ENCODE assay signal across 22 cellular contexts in the genomic region with DNA sequence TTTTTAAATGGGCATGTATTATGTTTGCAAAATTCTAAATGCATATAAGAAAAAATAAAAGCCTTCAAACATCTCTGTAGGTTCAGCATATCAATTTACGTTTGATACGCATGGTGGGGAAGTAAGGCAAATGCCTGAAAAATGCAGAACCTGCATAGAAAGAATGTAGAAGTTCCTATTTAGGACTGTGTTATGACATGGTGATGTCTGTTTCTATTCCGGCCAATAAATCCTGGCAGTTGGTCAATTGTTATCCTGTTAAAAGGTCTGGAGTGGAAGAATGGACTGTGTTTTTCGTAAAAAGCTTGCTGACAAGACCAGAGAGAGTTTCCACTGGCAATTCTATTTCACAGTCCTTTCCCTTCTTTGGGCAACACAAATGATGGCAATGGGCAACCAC. TPM values are rescaled to one million over a fixed set of nuclear protein-coding genes. Genes with fewer than 3 reads are reported as not detected.
DNase-seq lines count a peak whose midpoint lies in the region; ATAC-seq and TF ChIP-seq lines count a peak whose summit lies in the region.
"Had no signal": no experiment of that assay in that cellular context is flagged by ENCODE, and none has a peak within 500 bp of the region (broad histone marks: within the 10 kb centered on the region; RNA-seq: fewer than 3 reads in every experiment).

No MANE protein-coding gene starts in this region.

- intact Hi-C loops in IMR-90 (cut with micrococcal nuclease): loop anchor here (10.0 kb wide), 2 partner anchors 45 to 135 kb away; a partner anchor contains a TSS
- intact Hi-C loops in right cardiac atrium (cut with DNase I): loop anchor here in 1 of 4 donors (10.0 kb wide), 1 partner anchor 45 kb away; a partner anchor contains a TSS

- H2BK20ac ChIP-seq in IMR-90 (ENCODE audit: low read depth, low read length): 0 out of 2 replicates have a peak overlapping the region, but pooled peaks have one; percentile 37

- no peak overlapping the region for H3K14ac ChIP-seq in IMR-90 (replicated peaks; ENCODE audit: low read depth, low read length)

- no peak for ATAC-seq in IMR-90 (ENCODE audit: low read depth)
- peak; percentile 63 to 76 for ATAC-seq in right cardiac atrium
- no peak for ATAC-seq in thoracic aorta (ENCODE audit: insufficient number of reproducible peaks, low FRiP score, low read depth)
- ATAC-seq: activated naive CD8-positive, alpha-beta T cell treated with anti-CD3 and anti-CD28 coated beads, Interleukin-2, amount 50 U/mL, for 24 hours; left colon; psoas muscle had no signal

- BruUV-seq in IMR-90 (replicated peaks; lab: Mats Ljungman, UMichigan): no TSS peak

- POLR2A ChIA-PET in IMR-90 (lab: Charles Lee; ENCODE audit: unreplicated experiment): no interaction called here

- H3K23ac ChIP-seq in IMR-90 (ENCODE audit: low read depth, low read length): no peak overlapping the region

- no peak overlapping the region for H2BK5ac ChIP-seq in IMR-90 (ENCODE audit: low read depth, low read length, poor library complexity, severe bottlenecking)

- H4K5ac ChIP-seq in IMR-90 (ENCODE audit: low read depth, low read length): no peak overlapping the region

- DNase-seq in IMR-90 (no peak), dermis microvascular lymphatic vessel endothelial cell (ENCODE audit: low read depth in 2 of 2) (peak; percentile 86 to 97), right cardiac atrium (no peak), thoracic aorta (ENCODE audit: low spot score) (no peak), amniotic stem cell (lab: John Stamatoyannopoulos, UW) (no peak), GM19238 (ENCODE audit: insufficient read length, low spot score) (no peak), endothelial cell (ENCODE audit: low spot score) (no peak)
- DNase-seq in stimulated activated naive CD4-positive, alpha-beta T cell treated with Interleukin-2 at 50 U/mL for 16 hours (lab: John Stamatoyannopoulos, UW): no peak
- DNase-seq: activated CD4-positive, alpha-beta T cell treated with anti-CD3 and anti-CD28 coated beads for 4 hours; activated naive CD8-positive, alpha-beta T cell treated with anti-CD3 and anti-CD28 coated beads, Interleukin-2, amount 50 U/mL, for 24 hours; CD4-positive, alpha-beta memory T cell; DMS53; GF-D8; left colon; NCI-H1417 treated with DMSO at 0.1 percent for 48 hours; NCI-H2107; NCI-H69; psoas muscle; substantia nigra had no signal

- H3K4me1 ChIP-seq in IMR-90 (ENCODE audit: control insufficient read depth, insufficient read depth, low read length): peaks cover 6% of the 10 kb centered on the region
- H3K4me1 ChIP-seq in right cardiac atrium (ENCODE audit: control insufficient read depth, insufficient read depth, low read length): no peaks in the 10 kb centered on the region
- peaks cover 18 to 55% of the 10 kb centered on the region in 2 donors for H3K4me1 ChIP-seq in thoracic aorta (ENCODE audit: control insufficient read depth in 1 of 2, low read depth in 2 of 2)
- H3K4me1 ChIP-seq: psoas muscle had no signal

- dilution Hi-C loops in IMR-90 (cut with HindIII; ENCODE audit: low sequenced_read_pairs, unreplicated experiment): no loop called here

- TF ChIP-seq POLR2A in IMR-90 (IDR thresholded peaks at IDR 0.05; ENCODE audit: low read depth, low read length): no peak

- H2AFZ ChIP-seq in IMR-90 (replicated peaks; ENCODE audit: low read length, poor library complexity): no peak overlapping the region
- H2AFZ ChIP-seq: neural progenitor cell had no signal

- peak overlapping the region; percentile 8; the same call in 1 of the 2 replicates for H4K91ac ChIP-seq in IMR-90 (ENCODE audit: insufficient read depth, low read depth, low read length)

- no peak overlapping the region for H2AK9ac ChIP-seq in IMR-90 (replicated peaks; ENCODE audit: low read depth, low read length, poor library complexity)

- H3K4me3 Mint-ChIP-seq in endothelial cell (ENCODE audit: unreplicated experiment): no peak overlapping the region
- H3K4me3 Mint-ChIP-seq: activated naive CD8-positive, alpha-beta T cell treated with anti-CD3 and anti-CD28 coated beads, Interleukin-2, amount 50 U/mL, for 24 hours; CD4-positive, alpha-beta memory T cell; neural progenitor cell had no signal

- H3K4me1 Mint-ChIP-seq in endothelial cell (ENCODE audit: unreplicated experiment): peaks cover 7% of the 10 kb centered on the region
- H3K4me1 Mint-ChIP-seq: activated naive CD8-positive, alpha-beta T cell treated with anti-CD3 and anti-CD28 coated beads, Interleukin-2, amount 50 U/mL, for 24 hours; CD4-positive, alpha-beta memory T cell; neural progenitor cell had no signal

- H3K27ac ChIP-seq in IMR-90 (ENCODE audit: insufficient read depth, low read length) (no peak overlapping the region), right cardiac atrium (ENCODE audit: low read length) (peak overlapping the region; percentile 67), thoracic aorta (peak overlapping the region; percentile 48 to 58)
- H3K27ac ChIP-seq: HL-60, neural progenitor cell, psoas muscle had no signal

- H3K27me3 ChIP-seq in IMR-90 (ENCODE audit: control insufficient read depth, insufficient read depth, low read length): no peaks in the 10 kb centered on the region
- H3K27me3 ChIP-seq in right cardiac atrium (ENCODE audit: control insufficient read depth, insufficient read depth): no peaks in the 10 kb centered on the region
- H3K27me3 ChIP-seq in thoracic aorta (replicated peaks; ENCODE audit: insufficient read depth): no peaks in the 10 kb centered on the region
- H3K27me3 ChIP-seq: neural progenitor cell had no signal

- H3K4me2 ChIP-seq in IMR-90 (ENCODE audit: low read depth, low read length): no peak overlapping the region
- H3K4me2 ChIP-seq: neural progenitor cell had no signal

- H3K4me3 ChIP-seq in IMR-90 (ENCODE audit: insufficient read depth, low read depth, low read length) (no peak overlapping the region), right cardiac atrium (ENCODE audit: low read length) (no peak overlapping the region), thoracic aorta (no peak overlapping the region)
- H3K4me3 ChIP-seq: neural progenitor cell, psoas muscle had no signal

- peaks cover 1% of the 10 kb centered on the region for H3K27me3 Mint-ChIP-seq in endothelial cell (ENCODE audit: unreplicated experiment)

- no peak overlapping the region for H3K27ac Mint-ChIP-seq in endothelial cell (ENCODE audit: unreplicated experiment)
- H3K27ac Mint-ChIP-seq: activated naive CD8-positive, alpha-beta T cell treated with anti-CD3 and anti-CD28 coated beads, Interleukin-2, amount 50 U/mL, for 24 hours; activated T-helper 2 cell treated with anti-CD3 and anti-CD28 coated beads, Interferon-gamma antibody, Interleukin-2, Interleukin-4, amounts not matched to agents 10 μg/mL and 5 μg/mL and 100 μg/mL, durations not matched to agents 14 hours and 24 hours and 36 hours; CD4-positive, alpha-beta memory T cell; neural progenitor cell had no signal

- CTCF ChIA-PET in IMR-90 (lab: Yijun Ruan, JAX): interaction anchor here (1.2 kb wide), 1 partner anchor 76 kb away, joined by 3 read pairs; no protein-coding TSS in a partner anchor

- TF ChIP-seq RAD21 in IMR-90 (IDR thresholded peaks at IDR 0.05; ENCODE audit: low read length): no peak

- no peak overlapping the region for H3K18ac ChIP-seq in IMR-90 (ENCODE audit: low read depth, low read length)

- TF ChIP-seq CTCF in IMR-90 (conservative IDR thresholded peaks at IDR 0.05; ENCODE audit: low read depth, low read length) (no peak), thoracic aorta (IDR thresholded peaks at IDR 0.05) (no peak), endothelial cell (IDR thresholded peaks at IDR 0.05; ENCODE audit: unreplicated experiment) (no peak)

- 0 out of 4 replicates have a peak overlapping the region, but pooled peaks of 1 of the 2 experiments have one; percentile 2 for H4K8ac ChIP-seq in IMR-90 (ENCODE audit: low read depth in 2 of 2, low read length in 2 of 2)

- H3K9ac ChIP-seq in IMR-90 (ENCODE audit: low read depth, low read length): no peak overlapping the region
- H3K9ac ChIP-seq: neural progenitor cell had no signal

- H4K20me1 ChIP-seq in IMR-90 (ENCODE audit: insufficient read depth, low read length): no peaks in the 10 kb centered on the region

- peaks cover 3% of the 10 kb centered on the region in 2 experiments; a peak in 2 of 4 replicates for H3K79me1 ChIP-seq in IMR-90 (ENCODE audit: low read depth in 1 of 2, low read length in 2 of 2)

- H3K9me3 Mint-ChIP-seq in endothelial cell (ENCODE audit: unreplicated experiment): no peaks in the 10 kb centered on the region
- H3K9me3 Mint-ChIP-seq: activated naive CD8-positive, alpha-beta T cell treated with anti-CD3 and anti-CD28 coated beads, Interleukin-2, amount 50 U/mL, for 24 hours; activated T-helper 2 cell treated with anti-CD3 and anti-CD28 coated beads, Interferon-gamma antibody, Interleukin-2, Interleukin-4, amounts not matched to agents 10 μg/mL and 5 μg/mL and 100 μg/mL, durations not matched to agents 14 hours and 24 hours and 36 hours; CD4-positive, alpha-beta memory T cell; neural progenitor cell had no signal

- H3K9me3 ChIP-seq in IMR-90 (ENCODE audit: control insufficient read depth, insufficient read depth, low read length) (no peaks in the 10 kb centered on the region), right cardiac atrium (ENCODE audit: control insufficient read depth, low read length) (no peaks in the 10 kb centered on the region), thoracic aorta (no peaks in the 10 kb centered on the region)
- H3K9me3 ChIP-seq: psoas muscle had no signal

- H3K9me1 ChIP-seq in IMR-90 (ENCODE audit: insufficient read depth, low read length): peaks cover 3% of the 10 kb centered on the region; the same call in 1 of the 2 replicates

- no peak overlapping the region for H3K56ac ChIP-seq in IMR-90 (ENCODE audit: extremely low read depth, insufficient read depth, low read length)

- no peaks in the 10 kb centered on the region for H3K36me3 Mint-ChIP-seq in endothelial cell (ENCODE audit: low read depth, unreplicated experiment)
- H3K36me3 Mint-ChIP-seq: CD4-positive, alpha-beta memory T cell; neural progenitor cell had no signal

- no CpG with 5 or more reads among the region's 4 CpGs for WGBS in IMR-90 (ENCODE audit: extremely low coverage in 2 of 2, insufficient read length in 1 of 2), 2 experiments
- WGBS in right cardiac atrium: 31% methylated on average over 4 of the region's 4 CpGs

- peak overlapping the region; percentile 77; the same call in 1 of the 3 replicates for H2BK15ac ChIP-seq in IMR-90 (ENCODE audit: low read depth, low read length)

- H3K4ac ChIP-seq in IMR-90 (ENCODE audit: low read depth, low read length): no peak overlapping the region

- H2BK120ac ChIP-seq in IMR-90 (ENCODE audit: low read depth, low read length): peak overlapping the region; percentile 20; the same call in 1 of the 2 replicates

- no peak overlapping the region for H2AK5ac ChIP-seq in IMR-90 (ENCODE audit: low read depth, low read length)

- no peaks in the 10 kb centered on the region for H3K36me3 ChIP-seq in IMR-90 (ENCODE audit: control insufficient read depth, insufficient read depth, low read length)
- no peaks in the 10 kb centered on the region for H3K36me3 ChIP-seq in thoracic aorta
- H3K36me3 ChIP-seq: neural progenitor cell had no signal

- in situ Hi-C loops in IMR-90 (cut with MboI; ENCODE audit: low sequenced_read_pairs): no loop called here

RNA-seq across cellular contexts. Expression of a gene that starts 49.6 kb away (rescaled TPM):
- total RNA-seq in IMR-90 (2012; rRNA removed): 199 and 217 TPM in 2 replicates
- 217 and 265 TPM in 2 replicates for polyA plus RNA-seq in IMR-90 (2012; rRNA removed)
- 110 and 169 TPM in 2 replicates for polyA plus RNA-seq in IMR-90 (2012; cell fraction: cytosol; rRNA removed)
- 42.8 and 115 TPM in 2 replicates for polyA plus RNA-seq in IMR-90 (2012; cell fraction: nucleus; rRNA removed; ENCODE audit: low replicate concordance)
- total RNA-seq in dermis microvascular lymphatic vessel endothelial cell: 155 and 161 TPM in 2 replicates
- 100 to 1,000 TPM; 179 to 233 (median 200) TPM for total RNA-seq in right cardiac atrium
- polyA plus RNA-seq in right cardiac atrium: 136 TPM
- total RNA-seq in thoracic aorta: 100 to 1,000 TPM in 1 of 2 donors, 10 to 100 TPM in 1; 93.8 to 157 TPM
- total RNA-seq in endothelial cell (ENCODE audit: unreplicated experiment): 35.5 TPM
- total RNA-seq: activated T-helper 2 cell treated with anti-CD3 and anti-CD28 coated beads, Interferon-gamma antibody, Interleukin-2, Interleukin-4, amounts not matched to agents 10 μg/mL and 5 μg/mL and 100 μg/mL, durations not matched to agents 14 hours and 24 hours and 36 hours had no signal
- polyA plus RNA-seq: CD4-positive, alpha-beta memory T cell had no signal

Comparison
In these comparisons a context has a peak if more than half of its experiments do, and no peak if none do; other contexts are left out.
1. ATAC-seq: peak in right cardiac atrium (2 of 2); none in IMR-90 (single experiment) and thoracic aorta (single experiment).
2. DNase-seq: peak in dermis microvascular lymphatic vessel endothelial cell (2 of 2); none in IMR-90 (single experiment), right cardiac atrium (0 of 3), thoracic aorta (single experiment), amniotic stem cell (single experiment), GM19238 (single experiment), endothelial cell (single experiment) and stimulated activated naive CD4-positive, alpha-beta T cell treated with Interleukin-2 at 50 U/mL for 16 hours (single experiment).